ENCODE assay signal across 12 cellular contexts in the genomic region with DNA sequence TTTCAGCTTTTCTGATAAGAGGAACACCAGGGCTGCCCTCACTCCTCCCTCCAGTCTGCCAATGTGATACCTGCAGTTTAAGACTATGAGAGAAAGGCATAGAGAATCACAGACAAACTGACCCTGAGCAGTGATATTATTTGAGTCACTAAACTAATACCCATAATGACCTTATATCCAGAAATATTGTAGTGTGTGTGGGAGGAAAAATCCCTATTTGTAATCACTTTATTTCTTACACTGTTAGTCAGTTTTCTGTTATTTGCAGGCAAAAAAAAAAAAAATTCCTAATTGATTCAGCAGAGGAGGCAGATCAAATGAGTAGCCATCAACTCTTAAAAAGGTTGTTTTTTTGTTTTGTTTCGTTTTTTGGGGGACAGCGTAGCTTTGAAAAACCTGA.
DNase-seq lines count a peak whose midpoint lies in the region; ATAC-seq and TF ChIP-seq lines count a peak whose summit lies in the region.
"Had no signal": no experiment of that assay in that cellular context is flagged by ENCODE, and none has a peak within 500 bp of the region (broad histone marks: within the 10 kb centered on the region; RNA-seq: fewer than 3 reads in every experiment).

No MANE protein-coding gene starts in this region.

- WGBS in IMR-90 (ENCODE audit: extremely low coverage in 2 of 2, insufficient read length in 1 of 2), 2 experiments: no CpG with 5 or more reads among the region's 2 CpGs

- TF ChIP-seq POLR2A in IMR-90 (IDR thresholded peaks at IDR 0.05; ENCODE audit: low read depth, low read length): no peak

- ATAC-seq in CD4-positive, CD25-positive, alpha-beta regulatory T cell (ENCODE audit: low read depth in 2 of 2): no peak
- no peak for ATAC-seq in IMR-90 (ENCODE audit: low read depth)
- no peak for ATAC-seq in left cardiac atrium
- ATAC-seq: effector memory CD8-positive, alpha-beta T cell had no signal

- H4K91ac ChIP-seq in IMR-90 (ENCODE audit: insufficient read depth, low read depth, low read length): peak overlapping the region; percentile 70; the same call in 1 of the 2 replicates

- intact Hi-C loops in IMR-90 (cut with micrococcal nuclease): no loop called here
- intact Hi-C loops in left cardiac atrium (cut with DNase I): no loop called here

- no TSS peak for BruUV-seq in IMR-90 (replicated peaks; lab: Mats Ljungman, UMichigan)

- H3K14ac ChIP-seq in IMR-90 (replicated peaks; ENCODE audit: low read depth, low read length): peak overlapping the region; percentile 46; the same call in 1 of the 2 replicates

- TF ChIP-seq CTCF in IMR-90 (conservative IDR thresholded peaks at IDR 0.05; ENCODE audit: low read depth, low read length) (no peak), osteocyte (IDR thresholded peaks at IDR 0.05) (no peak)

- H3K9ac ChIP-seq in IMR-90 (ENCODE audit: low read depth, low read length): no peak overlapping the region
- H3K9ac ChIP-seq in adipocyte (ENCODE audit: low read length): peak overlapping the region; percentile 69

- no peak for TF ChIP-seq RAD21 in IMR-90 (IDR thresholded peaks at IDR 0.05; ENCODE audit: low read length)

- H3K79me1 ChIP-seq in IMR-90 (ENCODE audit: low read depth in 1 of 2, low read length in 2 of 2): peaks cover 33 to 83% of the 10 kb centered on the region in 2 experiments

- H3K4me1 ChIP-seq in CD4-positive, CD25-positive, alpha-beta regulatory T cell (ENCODE audit: control insufficient read depth, insufficient read depth, low read length, poor library complexity, severe bottlenecking): peaks cover 67% of the 10 kb centered on the region
- H3K4me1 ChIP-seq in IMR-90 (ENCODE audit: control insufficient read depth, insufficient read depth, low read length) (peaks cover 32% of the 10 kb centered on the region), adipocyte (ENCODE audit: control insufficient read depth, insufficient read depth, low read length) (peaks cover 79% of the 10 kb centered on the region)

- peak overlapping the region; percentile 37; the same call in 1 of the 2 replicates for H2BK20ac ChIP-seq in IMR-90 (ENCODE audit: low read depth, low read length)

- H3K23ac ChIP-seq in IMR-90 (ENCODE audit: low read depth, low read length): no peak overlapping the region

- H2AFZ ChIP-seq in IMR-90 (replicated peaks; ENCODE audit: low read length, poor library complexity): no peak overlapping the region

- peak overlapping the region; percentile 90; the same call in 2 of the 3 replicates for H2BK15ac ChIP-seq in IMR-90 (ENCODE audit: low read depth, low read length)

- H3K27me3 ChIP-seq in CD4-positive, CD25-positive, alpha-beta regulatory T cell (ENCODE audit: control insufficient read depth, insufficient read depth, low read length): no peaks in the 10 kb centered on the region
- H3K27me3 ChIP-seq in IMR-90 (ENCODE audit: control insufficient read depth, insufficient read depth, low read length): no peaks in the 10 kb centered on the region
- no peaks in the 10 kb centered on the region for H3K27me3 ChIP-seq in adipocyte (replicated peaks; ENCODE audit: control insufficient read depth, insufficient read depth, low read length)
- no peaks in the 10 kb centered on the region for H3K27me3 ChIP-seq in H7 (ENCODE audit: control insufficient read depth, insufficient read depth, low read length)

- peak overlapping the region; percentile 98 to 100 (median 98) for H3K27ac Mint-ChIP-seq in CD4-positive, CD25-positive, alpha-beta regulatory T cell
- peak overlapping the region; percentile 87 for H3K27ac Mint-ChIP-seq in osteocyte (ENCODE audit: unreplicated experiment)

- H4K20me1 ChIP-seq in IMR-90 (ENCODE audit: insufficient read depth, low read length): no peaks in the 10 kb centered on the region; the same call in 1 of the 2 replicates

- peak overlapping the region; percentile 31 for H2BK5ac ChIP-seq in IMR-90 (ENCODE audit: low read depth, low read length, poor library complexity, severe bottlenecking)

- peak overlapping the region; percentile 31; the same call in 1 of the 2 replicates for H4K5ac ChIP-seq in IMR-90 (ENCODE audit: low read depth, low read length)

- H3K18ac ChIP-seq in IMR-90 (ENCODE audit: low read depth, low read length): peak overlapping the region; percentile 30

- H3K4me3 ChIP-seq in CD4-positive, CD25-positive, alpha-beta regulatory T cell (ENCODE audit: low read depth, low read length): peak overlapping the region; percentile 10
- H3K4me3 ChIP-seq in IMR-90 (ENCODE audit: insufficient read depth, low read depth, low read length): no peak overlapping the region
- H3K4me3 ChIP-seq in adipocyte (ENCODE audit: low read length): no peak overlapping the region
- H3K4me3 ChIP-seq in H7 (ENCODE audit: insufficient read depth, low read depth, low read length): no peak overlapping the region

- peak overlapping the region; percentile 3 to 75; a peak in 1 of 4 replicates for H4K8ac ChIP-seq in IMR-90 (ENCODE audit: low read depth in 2 of 2, low read length in 2 of 2)

- dilution Hi-C loops in IMR-90 (cut with HindIII; ENCODE audit: low sequenced_read_pairs, unreplicated experiment): no loop called here

- no peak overlapping the region for H3K56ac ChIP-seq in IMR-90 (ENCODE audit: extremely low read depth, insufficient read depth, low read length)

- DNase-seq in CD4-positive, CD25-positive, alpha-beta regulatory T cell: no peak
- DNase-seq in IMR-90 (peak; percentile 39), adipocyte (ENCODE audit: low read depth) (no peak), osteocyte (ENCODE audit: extremely low spot score, unreplicated experiment) (no peak), H7 (no peak), left cardiac atrium (no peak), COR-L47 (lab: John Stamatoyannopoulos, UW) (no peak)
- DNase-seq: activated CD4-positive, CD25-positive, alpha-beta regulatory T cell treated with anti-CD3 and anti-CD28 coated beads, Interleukin-2, amount 50 U/mL, for 72 hours; C1 segment of cervical spinal cord; effector memory CD8-positive, alpha-beta T cell; NCI-H1105; stimulated activated CD4-positive, alpha-beta T cell treated with anti-CD3 and anti-CD28 coated beads, Interleukin-15, amount 100 ng/mL, for 24 hours had no signal

- peak overlapping the region; percentile 87 for H3K27ac ChIP-seq in CD4-positive, CD25-positive, alpha-beta regulatory T cell (ENCODE audit: insufficient read depth, low read length, poor library complexity, severe bottlenecking)
- H3K27ac ChIP-seq in IMR-90 (ENCODE audit: insufficient read depth, low read length): peak overlapping the region; percentile 28; the same call in 1 of the 2 replicates

- no peaks in the 10 kb centered on the region for H3K36me3 Mint-ChIP-seq in CD4-positive, CD25-positive, alpha-beta regulatory T cell
- no peaks in the 10 kb centered on the region for H3K36me3 Mint-ChIP-seq in osteocyte (ENCODE audit: unreplicated experiment)

- H3K9me1 ChIP-seq in IMR-90 (ENCODE audit: insufficient read depth, low read length): peaks cover 15% of the 10 kb centered on the region

- in situ Hi-C loops in IMR-90 (cut with MboI; ENCODE audit: low sequenced_read_pairs): no loop called here

- H3K9me3 ChIP-seq in CD4-positive, CD25-positive, alpha-beta regulatory T cell (ENCODE audit: control insufficient read depth in 2 of 2, low read length in 2 of 2): no peaks in the 10 kb centered on the region
- H3K9me3 ChIP-seq in IMR-90 (ENCODE audit: control insufficient read depth, insufficient read depth, low read length) (no peaks in the 10 kb centered on the region), adipocyte (ENCODE audit: control insufficient read depth, low read length) (no peaks in the 10 kb centered on the region)

- peak overlapping the region; percentile 76 for H3K4ac ChIP-seq in IMR-90 (ENCODE audit: low read depth, low read length)

- no peaks in the 10 kb centered on the region for H3K36me3 ChIP-seq in CD4-positive, CD25-positive, alpha-beta regulatory T cell (ENCODE audit: control insufficient read depth, insufficient read depth, low read length)
- no peaks in the 10 kb centered on the region for H3K36me3 ChIP-seq in IMR-90 (ENCODE audit: control insufficient read depth, insufficient read depth, low read length)
- H3K36me3 ChIP-seq in adipocyte (ENCODE audit: control insufficient read depth, insufficient read depth, low read length, severe bottlenecking): no peaks in the 10 kb centered on the region
- H3K36me3 ChIP-seq in H7 (replicated peaks; ENCODE audit: control insufficient read depth, insufficient read depth, low read length): no peaks in the 10 kb centered on the region; the same call in 1 of the 2 replicates

- CTCF ChIA-PET in IMR-90 (lab: Yijun Ruan, JAX): no interaction called here

- POLR2A ChIA-PET in IMR-90 (lab: Charles Lee; ENCODE audit: unreplicated experiment): no interaction called here

- no peaks in the 10 kb centered on the region for H3K27me3 Mint-ChIP-seq in CD4-positive, CD25-positive, alpha-beta regulatory T cell
- H3K27me3 Mint-ChIP-seq in osteocyte (ENCODE audit: unreplicated experiment): no peaks in the 10 kb centered on the region
- H3K27me3 Mint-ChIP-seq: effector memory CD8-positive, alpha-beta T cell had no signal

- H3K4me2 ChIP-seq in IMR-90 (ENCODE audit: low read depth, low read length): no peak overlapping the region

- peak overlapping the region in 3 of 4 donors; percentile 27 to 60 (median 40) for H3K4me3 Mint-ChIP-seq in CD4-positive, CD25-positive, alpha-beta regulatory T cell
- H3K4me3 Mint-ChIP-seq in osteocyte (ENCODE audit: unreplicated experiment): no peak overlapping the region

- H2AK5ac ChIP-seq in IMR-90 (ENCODE audit: low read depth, low read length): peak overlapping the region; percentile 92

- H3K4me1 Mint-ChIP-seq in CD4-positive, CD25-positive, alpha-beta regulatory T cell: peaks cover 60 to 94% (median 82%) of the 10 kb centered on the region in 4 donors
- H3K4me1 Mint-ChIP-seq in osteocyte (ENCODE audit: unreplicated experiment): peaks cover 75% of the 10 kb centered on the region

- no peak overlapping the region for H2AK9ac ChIP-seq in IMR-90 (replicated peaks; ENCODE audit: low read depth, low read length, poor library complexity)

- peak overlapping the region; percentile 66; the same call in 1 of the 2 replicates for H2BK120ac ChIP-seq in IMR-90 (ENCODE audit: low read depth, low read length)

- no peaks in the 10 kb centered on the region for H3K9me3 Mint-ChIP-seq in CD4-positive, CD25-positive, alpha-beta regulatory T cell
- H3K9me3 Mint-ChIP-seq in osteocyte (ENCODE audit: unreplicated experiment): no peaks in the 10 kb centered on the region
- H3K9me3 Mint-ChIP-seq: effector memory CD8-positive, alpha-beta T cell had no signal

TF ChIP-seq in IMR-90, 13 proteins besides CTCF, POLR2A, EP300 and RAD21 (continues in another document):
- TF ChIP-seq MXI1 (IDR thresholded peaks at IDR 0.05; ENCODE audit: borderline replicate concordance, low read depth, low read length) (no peak), CHD1 (IDR thresholded peaks at IDR 0.05; ENCODE audit: low read depth, low read length) (no peak)
- TF ChIP-seq, protein P1, sequence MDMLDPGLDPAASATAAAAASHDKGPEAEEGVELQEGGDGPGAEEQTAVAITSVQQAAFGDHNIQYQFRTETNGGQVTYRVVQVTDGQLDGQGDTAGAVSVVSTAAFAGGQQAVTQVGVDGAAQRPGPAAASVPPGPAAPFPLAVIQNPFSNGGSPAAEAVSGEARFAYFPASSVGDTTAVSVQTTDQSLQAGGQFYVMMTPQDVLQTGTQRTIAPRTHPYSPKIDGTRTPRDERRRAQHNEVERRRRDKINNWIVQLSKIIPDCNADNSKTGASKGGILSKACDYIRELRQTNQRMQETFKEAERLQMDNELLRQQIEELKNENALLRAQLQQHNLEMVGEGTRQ (IDR thresholded peaks at IDR 0.05; ENCODE audit: low read depth, low read length): no peak
